ENCODE assay signal across 8 cellular contexts in the genomic region with DNA sequence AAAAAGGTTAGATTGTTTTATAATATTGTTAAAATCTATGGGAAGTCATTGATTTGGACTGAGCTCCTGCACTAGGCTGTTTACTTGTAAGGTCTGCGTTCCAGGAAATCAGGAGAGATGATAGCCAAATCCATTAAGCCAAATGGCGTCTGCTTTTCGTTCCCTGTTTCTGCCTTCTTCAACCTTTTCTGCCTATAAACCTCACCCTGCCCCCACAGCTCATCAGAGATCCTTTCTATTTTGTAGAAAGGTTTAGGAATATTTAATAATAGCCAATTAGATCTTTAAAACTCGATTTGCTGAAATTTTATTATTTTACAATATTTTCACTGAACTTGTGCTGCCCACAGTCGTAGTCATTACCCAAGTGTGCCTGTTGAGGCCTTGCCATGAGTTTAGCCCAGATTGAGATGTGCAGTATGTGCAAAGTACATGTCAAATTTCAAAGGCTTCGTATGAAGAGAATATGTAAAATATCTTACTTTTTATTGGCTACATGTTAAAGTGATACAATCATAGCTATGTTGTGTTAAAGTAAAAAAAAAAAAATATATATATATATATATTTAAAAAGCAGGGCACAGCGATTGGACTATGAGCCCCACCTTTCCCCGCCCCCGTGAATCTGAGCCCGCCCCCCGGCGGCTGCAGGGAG. TPM values are rescaled to one million over a fixed set of nuclear protein-coding genes. Genes with fewer than 3 reads are reported as not detected.
DNase-seq lines count a peak whose midpoint lies in the region; ATAC-seq and TF ChIP-seq lines count a peak whose summit lies in the region.

No MANE protein-coding gene starts in this region.

- H3K27ac ChIP-seq in OCI-LY3 (ENCODE audit: low read length) (no peak overlapping the region), thyroid gland (peak overlapping the region in 2 of 3 donors; percentile 8 to 15)

- no peak overlapping the region for H3K9ac ChIP-seq in OCI-LY3 (ENCODE audit: low read length)

- 32 to 33% methylated on average over 12 of the region's 12 CpGs for WGBS in thyroid gland, 2 donors

- H3K4me1 ChIP-seq in OCI-LY3 (ENCODE audit: low read length) (peaks cover 15% of the 10 kb centered on the region), thyroid gland (peaks cover 5 to 7% of the 10 kb centered on the region in 2 donors)

- peak; percentile 11 for ATAC-seq in GM21786 (IDR thresholded peaks at IDR 0.05; ENCODE audit: unreplicated experiment)

- H3K4me2 ChIP-seq in OCI-LY3 (ENCODE audit: low read length), result peak overlapping the region; percentile 61

- H3K79me2 ChIP-seq in OCI-LY3 (ENCODE audit: low read length), result peaks cover 28% of the 10 kb centered on the region

- H4K20me1 ChIP-seq in OCI-LY3 (ENCODE audit: insufficient read depth, low read length), result no peaks in the 10 kb centered on the region

- H3K4me3 ChIP-seq in OCI-LY3 (ENCODE audit: low read length), result peak overlapping the region; percentile 58
- no peak overlapping the region for H3K4me3 ChIP-seq in fibroblast of villous mesenchyme (ENCODE audit: low read depth, low read length)
- peak overlapping the region in 1 of 3 donors; percentile 82 for H3K4me3 ChIP-seq in thyroid gland (replicated peaks in 1 of 3)

- no peak for TF ChIP-seq CTCF in OCI-LY3 (IDR thresholded peaks at IDR 0.05; ENCODE audit: low read depth, low read length)
- no peak for TF ChIP-seq CTCF in fibroblast of villous mesenchyme (IDR thresholded peaks at IDR 0.05; ENCODE audit: insufficient read depth, low read depth, low read length)
- no peak for TF ChIP-seq CTCF in thyroid gland (IDR thresholded peaks at IDR 0.05)

- peaks cover 14% of the 10 kb centered on the region for H3K36me3 ChIP-seq in OCI-LY3 (replicated peaks; ENCODE audit: low read depth, low read length)
- H3K36me3 ChIP-seq in thyroid gland, result peaks cover 0 to 6% of the 10 kb centered on the region in 2 donors

- intact Hi-C loops in thyroid gland (cut with DNase I), result loop anchor here (10.0 kb wide), 1 partner anchor 49 kb away; a partner anchor contains a TSS

- DNase-seq in GF-D8 (lab: John Stamatoyannopoulos, UW) (peak; percentile 76), fibroblast of villous mesenchyme (ENCODE audit: low read depth) (peak; percentile 82), thyroid gland (no peak), MV-4-11 (lab: John Stamatoyannopoulos, UW) (no peak), NCI-H1417 (lab: John Stamatoyannopoulos, UW) (no peak)
- no peak for DNase-seq in activated effector memory CD4-positive, alpha-beta T cell treated with Interleukin-2 at 50 U/mL for 16 hours

- no peak for TF ChIP-seq POLR2A in thyroid gland (IDR thresholded peaks at IDR 0.05)

- peak overlapping the region; percentile 83 for H2AFZ ChIP-seq in OCI-LY3 (ENCODE audit: low read depth, low read length)

- H3K27me3 ChIP-seq in OCI-LY3 (ENCODE audit: low read depth, low read length) (no peaks in the 10 kb centered on the region), thyroid gland (no peaks in the 10 kb centered on the region)

- no peaks in the 10 kb centered on the region for H3K9me3 ChIP-seq in OCI-LY3 (ENCODE audit: insufficient read depth, low read length)
- H3K9me3 ChIP-seq in thyroid gland, result no peaks in the 10 kb centered on the region

RNA-seq across cellular contexts. Expression of a gene that starts 0.4 kb away (rescaled TPM):
- total RNA-seq in fibroblast of villous mesenchyme, result 87.0 and 96.7 TPM in 2 replicates
- total RNA-seq in thyroid gland, result 10 to 100 TPM; 59.6 to 72.6 (median 67.0) TPM

RNA-seq across cellular contexts. Expression of a gene that starts 3.9 kb away (rescaled TPM):
- 20.3 and 36.7 TPM in 2 replicates for total RNA-seq in fibroblast of villous mesenchyme
- 10 to 100 TPM; 24.8 to 29.3 (median 25.1) TPM for total RNA-seq in thyroid gland

RNA-seq across cellular contexts. Expression of a gene that starts 47.2 kb away (rescaled TPM):
- total RNA-seq in fibroblast of villous mesenchyme, result 155 and 193 TPM in 2 replicates
- total RNA-seq in thyroid gland, result 10 to 100 TPM; 43.7 to 63.1 (median 54.8) TPM

Comparison
In these comparisons a context has a peak if more than half of its experiments do, and no peak if none do; other contexts are left out.
1. DNase-seq: peak in GF-D8 (single experiment) and fibroblast of villous mesenchyme (single experiment); none in thyroid gland (0 of 2), MV-4-11 (single experiment), NCI-H1417 (0 of 3) and activated effector memory CD4-positive, alpha-beta T cell treated with Interleukin-2 at 50 U/mL for 16 hours (single experiment).